9 cellular contexts compared by ENCODE assay signal in the genomic region with DNA sequence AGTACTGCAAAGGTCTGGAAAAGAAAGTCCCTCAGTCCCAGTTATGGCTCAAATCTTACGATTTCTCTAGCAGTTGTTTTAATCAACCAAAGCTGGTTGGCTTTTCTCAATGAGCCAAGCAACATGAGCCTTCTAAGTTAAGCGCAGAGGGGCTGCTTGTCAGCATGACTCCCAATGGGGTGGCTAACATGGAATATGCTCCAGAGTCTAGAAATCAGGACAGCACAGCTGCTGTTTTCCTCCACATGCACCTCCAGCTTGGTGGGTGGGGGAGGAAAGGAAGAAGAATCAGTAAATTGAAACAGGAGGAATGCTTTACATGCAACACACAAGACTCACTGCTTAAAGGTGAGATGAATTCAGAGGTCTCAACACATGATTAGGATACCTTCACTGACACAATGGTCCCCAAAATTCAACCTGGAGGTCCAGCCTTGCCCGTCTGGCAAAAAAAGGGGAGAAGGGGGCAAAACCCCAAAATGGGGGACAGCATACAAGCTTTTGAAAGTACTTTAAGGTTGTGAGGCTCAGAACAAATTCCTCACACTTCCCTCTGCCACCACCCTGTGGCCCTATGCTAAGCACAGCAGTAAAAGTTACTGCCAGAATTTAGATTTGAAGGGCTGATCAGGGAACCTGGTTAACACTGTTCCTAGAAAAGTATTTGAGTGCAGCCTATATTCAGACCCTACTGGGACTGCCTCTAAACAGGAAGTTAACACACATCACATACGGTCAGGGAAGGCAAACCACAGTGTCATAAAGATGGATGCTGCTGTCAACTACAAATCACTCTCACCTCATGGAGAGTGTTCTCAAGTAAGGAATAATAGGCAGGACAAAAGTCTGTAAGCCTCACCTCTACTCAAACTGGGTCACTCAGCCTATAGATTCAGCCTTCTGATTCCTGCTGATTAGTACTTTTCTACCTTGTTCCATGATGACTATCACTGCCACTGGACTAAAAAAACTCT. TPM values are rescaled to one million over a fixed set of nuclear protein-coding genes. Genes with fewer than 3 reads are reported as not detected.
DNase-seq lines count a peak whose midpoint lies in the region; ATAC-seq and TF ChIP-seq lines count a peak whose summit lies in the region.
"Had no signal": no experiment of that assay in that cellular context is flagged by ENCODE, and none has a peak within 500 bp of the region (broad histone marks: within the 10 kb centered on the region; RNA-seq: fewer than 3 reads in every experiment).

No MANE protein-coding gene starts in this region.

- intact Hi-C loops in activated CD4-positive, alpha-beta memory T cell treated with anti-CD3 and anti-CD28 coated beads for 36 hours (cut with micrococcal nuclease): loop anchor here (2.0 to 5.0 kb wide), 3 partner anchors 123 to 302 kb away; partner anchors contain the start of genes CHTOP and UBAP2L
- intact Hi-C loops in heart left ventricle (cut with DNase I): loop anchor here in 8 of 10 donors (5.0 to 10.0 kb wide), 6 partner anchors 37 to 245 kb away; partner anchors contain the start of genes CRTC2 (in 1 of the 8), ILF2 (in 1 of the 8), JTB (in 1 of the 8) and NPR1 (in 1 of the 8)
- intact Hi-C loops in stomach (cut with DNase I; ENCODE audit: low total_unique reads): no loop called here

- peaks cover 21 to 46% (median 35%) of the 10 kb centered on the region in 11 experiments for H3K36me3 ChIP-seq in BLaER1 treated with 17β-estradiol and CSF1 and Interleukin-3, amounts not matched to agents 10 nM and 100 nM
- H3K36me3 ChIP-seq in heart left ventricle (peaks cover 0 to 27% (median 10%) of the 10 kb centered on the region in 9 donors), stomach (peaks cover 0 to 13% (median 7%) of the 10 kb centered on the region in 4 donors)
- H3K36me3 ChIP-seq: right lobe of liver had no signal

- H3K9me3 Mint-ChIP-seq in activated CD4-positive, alpha-beta memory T cell treated with anti-CD3 and anti-CD28 coated beads for 36 hours: no peaks in the 10 kb centered on the region

- peak overlapping the region in 10 of 11 experiments; percentile 27 to 94 (median 90); a peak in 20 of 22 replicates for H3K27ac ChIP-seq in BLaER1 treated with 17β-estradiol and CSF1 and Interleukin-3, amounts not matched to agents 10 nM and 100 nM
- H3K27ac ChIP-seq in HL-60 (replicated peaks) (0 out of 2 replicates have a peak overlapping the region, but pooled peaks have one; percentile 8), heart left ventricle (peak overlapping the region in 8 of 12 donors; percentile 19 to 92 (median 36)), stomach (peak overlapping the region in 3 of 5 donors; percentile 19 to 93 (median 34))
- H3K27ac ChIP-seq: right lobe of liver had no signal

- peaks cover 38 to 54% (median 40%) of the 10 kb centered on the region in 10 experiments for H3K4me1 ChIP-seq in BLaER1 treated with 17β-estradiol and CSF1 and Interleukin-3, amounts not matched to agents 10 nM and 100 nM
- peaks cover 2 to 52% (median 36%) of the 10 kb centered on the region in 12 donors for H3K4me1 ChIP-seq in heart left ventricle
- peaks cover 31 to 70% (median 53%) of the 10 kb centered on the region in 4 donors for H3K4me1 ChIP-seq in stomach

- H3K4me3 ChIP-seq in BLaER1 treated with 17β-estradiol and CSF1 and Interleukin-3, amounts not matched to agents 10 nM and 100 nM: peak overlapping the region; percentile 61 to 87 (median 82); a peak in 19 of 20 replicates
- no peak overlapping the region for H3K4me3 ChIP-seq in HL-60 (replicated peaks; ENCODE audit: insufficient read depth, low read length)
- peak overlapping the region in 6 of 12 donors; percentile 74 to 83 (median 78) for H3K4me3 ChIP-seq in heart left ventricle
- H3K4me3 ChIP-seq in stomach: peak overlapping the region in 2 of 4 donors; percentile 90 to 93
- H3K4me3 ChIP-seq: right lobe of liver had no signal

- POLR2A ChIA-PET in activated CD4-positive, alpha-beta memory T cell treated with anti-CD3 and anti-CD28 coated beads for 36 hours (lab: Charles Lee): interaction anchor here (0.8 to 4.7 kb wide), 7 partner anchors 25 to 285 kb away, joined by 3 to 41 read pairs (median 3); partner anchors contain the start of genes DENND4B and RPS27

- 35 to 44% (median 40%) methylated on average over 4 of the region's 4 CpGs for WGBS in heart left ventricle, 4 donors
- WGBS in stomach, 5 donors: 42 to 51% (median 45%) methylated on average over 4 of the region's 4 CpGs

- peaks cover 53% of the 10 kb centered on the region for H3K4me1 Mint-ChIP-seq in activated CD4-positive, alpha-beta memory T cell treated with anti-CD3 and anti-CD28 coated beads for 36 hours (ENCODE audit: low read depth)

- H3K9ac ChIP-seq in BLaER1 treated with 17β-estradiol and CSF1 and Interleukin-3, amounts not matched to agents 10 nM and 100 nM: peak overlapping the region; percentile 57 to 94 (median 92); a peak in 20 of 22 replicates

- no peaks in the 10 kb centered on the region for H3K27me3 Mint-ChIP-seq in activated CD4-positive, alpha-beta memory T cell treated with anti-CD3 and anti-CD28 coated beads for 36 hours

- TF ChIP-seq CTCF in HL-60 (IDR thresholded peaks at IDR 0.05; ENCODE audit: insufficient read depth, low read length): no peak
- peak in 2 of 12 donors; percentile 37 to 40 for TF ChIP-seq CTCF in heart left ventricle (IDR thresholded peaks at IDR 0.05)
- no peak for TF ChIP-seq CTCF in stomach (IDR thresholded peaks at IDR 0.05)

- H3K9me3 ChIP-seq in BLaER1 treated with 17β-estradiol and CSF1 and Interleukin-3, amounts not matched to agents 10 nM and 100 nM (replicated peaks in 1 of 11): no peaks in the 10 kb centered on the region
- no peaks in the 10 kb centered on the region for H3K9me3 ChIP-seq in heart left ventricle
- no peaks in the 10 kb centered on the region for H3K9me3 ChIP-seq in stomach
- H3K9me3 ChIP-seq: right lobe of liver had no signal

- peak overlapping the region; percentile 77 for H3K4me3 Mint-ChIP-seq in activated CD4-positive, alpha-beta memory T cell treated with anti-CD3 and anti-CD28 coated beads for 36 hours

- TF ChIP-seq POLR2A in heart left ventricle (IDR thresholded peaks at IDR 0.05) (no peak), stomach (IDR thresholded peaks at IDR 0.05) (no peak)

- CTCF ChIA-PET in activated CD4-positive, alpha-beta memory T cell treated with anti-CD3 and anti-CD28 coated beads for 36 hours (lab: Charles Lee): interaction anchor here (0.8 to 4.0 kb wide), 12 partner anchors 8 to 240 kb away, joined by 3 to 20 read pairs (median 3); partner anchors contain the start of genes CREB3L4, DENND4B and RAB13

- TF ChIP-seq EP300 in stomach (IDR thresholded peaks at IDR 0.05): no peak

- peaks cover 60 to 69% (median 67%) of the 10 kb centered on the region in 11 experiments for H4K20me1 ChIP-seq in BLaER1 treated with 17β-estradiol and CSF1 and Interleukin-3, amounts not matched to agents 10 nM and 100 nM

- peaks cover 3% of the 10 kb centered on the region for H3K36me3 Mint-ChIP-seq in activated CD4-positive, alpha-beta memory T cell treated with anti-CD3 and anti-CD28 coated beads for 36 hours

- H3K27me3 ChIP-seq in BLaER1 treated with 17β-estradiol and CSF1 and Interleukin-3, amounts not matched to agents 10 nM and 100 nM: no peaks in the 10 kb centered on the region
- H3K27me3 ChIP-seq in HL-60 (ENCODE audit: insufficient read depth, poor library complexity, severe bottlenecking): no peaks in the 10 kb centered on the region
- H3K27me3 ChIP-seq in heart left ventricle: no peaks in the 10 kb centered on the region
- H3K27me3 ChIP-seq in stomach: no peaks in the 10 kb centered on the region
- H3K27me3 ChIP-seq: right lobe of liver had no signal

- ATAC-seq in heart left ventricle (no peak), GM19023 (IDR thresholded peaks at IDR 0.05; ENCODE audit: unreplicated experiment) (no peak)
- ATAC-seq: right lobe of liver had no signal

- H3K4me2 ChIP-seq in BLaER1 treated with 17β-estradiol and CSF1 and Interleukin-3, amounts not matched to agents 10 nM and 100 nM: peak overlapping the region; percentile 80 to 99 (median 94)

- H3K27ac Mint-ChIP-seq in activated CD4-positive, alpha-beta memory T cell treated with anti-CD3 and anti-CD28 coated beads for 36 hours: peak overlapping the region; percentile 96

- DNase-seq in HL-60 (ENCODE audit: low read depth in 1 of 2, low spot score in 1 of 2): peak in 1 of 2 experiments; percentile 62
- DNase-seq in activated CD4-positive, alpha-beta memory T cell treated with anti-CD3 and anti-CD28 coated beads for 36 hours: peak; percentile 28
- no peak for DNase-seq in heart left ventricle
- no peak for DNase-seq in stomach
- DNase-seq in 8988T: no peak
- DNase-seq in NCI-H2227 treated with DMSO at 0.1 percent for 48 hours (lab: John Stamatoyannopoulos, UW): no peak

RNA-seq across cellular contexts. Expression of gene GATAD2B, which starts 2.6 kb away (rescaled TPM):
- 10 to 100 TPM; 66.4 to 67.9 TPM for total RNA-seq in activated CD4-positive, alpha-beta memory T cell treated with anti-CD3 and anti-CD28 coated beads for 36 hours
- total RNA-seq in heart left ventricle (10 to 100 TPM; 18.1 to 53.9 (median 46.2) TPM), stomach (10 to 100 TPM; 15.8 to 26.3 (median 18.1) TPM)
- polyA plus RNA-seq in heart left ventricle (1 to 10 TPM; 5.6 to 8.8 TPM), stomach (1 to 10 TPM; 2.7 to 3.4 (median 3.2) TPM)

RNA-seq across cellular contexts. Expression of gene DENND4B, which starts 26.4 kb away (rescaled TPM):
- 100 to 1,000 TPM in 1 of 2 experiments, 10 to 100 TPM in 1; 98.1 to 108 TPM for total RNA-seq in activated CD4-positive, alpha-beta memory T cell treated with anti-CD3 and anti-CD28 coated beads for 36 hours
- total RNA-seq in heart left ventricle (10 to 100 TPM; 30.5 to 60.7 (median 40.8) TPM), stomach (10 to 100 TPM; 20.9 to 73.0 (median 36.6) TPM)
- polyA plus RNA-seq in heart left ventricle (10 to 100 TPM; 36.7 to 41.5 TPM), stomach (10 to 100 TPM; 11.8 to 19.9 (median 14.1) TPM)

RNA-seq across cellular contexts. Expression of gene CRTC2, which starts 38.2 kb away (rescaled TPM):
- 10 to 100 TPM; 60.8 to 78.0 TPM for total RNA-seq in activated CD4-positive, alpha-beta memory T cell treated with anti-CD3 and anti-CD28 coated beads for 36 hours
- total RNA-seq in heart left ventricle (10 to 100 TPM; 11.0 to 27.8 (median 18.8) TPM), stomach (10 to 100 TPM in 2 of 5 donors, 1 to 10 TPM in 3; 1.4 to 49.6 (median 8.0) TPM)
- polyA plus RNA-seq in heart left ventricle (10 to 100 TPM; 21.4 to 25.4 TPM), stomach (10 to 100 TPM; 26.9 to 31.1 (median 27.1) TPM)

RNA-seq across cellular contexts. Expression of gene SLC39A1, which starts 43.2 kb away (rescaled TPM):
- 10 to 100 TPM; 67.0 to 68.7 TPM for total RNA-seq in activated CD4-positive, alpha-beta memory T cell treated with anti-CD3 and anti-CD28 coated beads for 36 hours
- total RNA-seq in heart left ventricle (10 to 100 TPM; 31.6 to 83.9 (median 48.4) TPM), stomach (10 to 100 TPM in 4 of 5 donors, 1 to 10 TPM in 1; 6.4 to 80.6 (median 24.9) TPM)
- polyA plus RNA-seq in heart left ventricle (100 to 1,000 TPM in 1 of 2 donors, 10 to 100 TPM in 1; 32.5 to 163 TPM), stomach (10 to 100 TPM; 29.9 to 54.8 (median 39.8) TPM)

RNA-seq across cellular contexts. Expression of gene CREB3L4, which starts 47.5 kb away (rescaled TPM):
- 1 to 10 TPM; 8.5 to 8.7 TPM for total RNA-seq in activated CD4-positive, alpha-beta memory T cell treated with anti-CD3 and anti-CD28 coated beads for 36 hours
- total RNA-seq in heart left ventricle (1 to 10 TPM; 2.5 to 7.2 (median 4.5) TPM), stomach (10 to 100 TPM in 1 of 5 donors, 1 to 10 TPM in 3, not detected in 1; 2.7 to 16.7 (median 7.3) TPM)
- polyA plus RNA-seq in heart left ventricle (1 to 10 TPM; 4.8 to 5.7 TPM), stomach (10 to 100 TPM; 10.9 to 32.9 (median 11.8) TPM)

Comparison
In these comparisons a context has a peak if more than half of its experiments do, and no peak if none do; other contexts are left out.
1. H3K27ac ChIP-seq: peak in every context shown above with its lines; median percentile 90 in BLaER1 treated with 17β-estradiol and CSF1 and Interleukin-3, amounts not matched to agents 10 nM and 100 nM; 36 in heart left ventricle; 34 in stomach; 8 in HL-60.